Comparison of ENCODE assay signal across 21 cellular contexts in genomic region chr10:47294501-47294900, GRCh38. TPM values are rescaled to one million over a fixed set of nuclear protein-coding genes. Genes with fewer than 3 reads are reported as not detected.
A peak's percentile ranks its signal among the peaks of the same experiment; 100 is the strongest.
DNase-seq lines count a peak whose midpoint lies in the region; ATAC-seq and TF ChIP-seq lines count a peak whose summit lies in the region.
"Had no signal": no experiment of that assay in that cellular context is flagged by ENCODE, and none has a peak within 500 bp of the region (broad histone marks: within the 10 kb centered on the region; RNA-seq: fewer than 3 reads in every experiment).

No MANE protein-coding gene starts in this region.

- H3K4me3 ChIP-seq in right atrium auricular region: no peak overlapping the region
- H3K4me3 ChIP-seq in sigmoid colon: no peak overlapping the region
- no peak overlapping the region for H3K4me3 ChIP-seq in mucosa of descending colon

- H3K27ac ChIP-seq in right atrium auricular region (no peak overlapping the region), sigmoid colon (no peak overlapping the region)
- H3K27ac ChIP-seq: 22Rv1 had no signal

- TF ChIP-seq CTCF in right atrium auricular region (IDR thresholded peaks at IDR 0.05) (no peak), sigmoid colon (IDR thresholded peaks at IDR 0.05) (no peak), GM13976 (IDR thresholded peaks at IDR 0.05; ENCODE audit: borderline replicate concordance, control extremely low read depth, extremely low read depth, insufficient read depth, missing control alignments) (no peak), mucosa of descending colon (IDR thresholded peaks at IDR 0.05) (no peak)

- TF ChIP-seq EP300 in sigmoid colon (IDR thresholded peaks at IDR 0.05): no peak

- 90 to 91% methylated on average over 5 of the region's 5 CpGs for WGBS in sigmoid colon, 2 donors

- no peak for TF ChIP-seq POLR2A in sigmoid colon (IDR thresholded peaks at IDR 0.05)

- peaks cover 0 to 6% of the 10 kb centered on the region in 2 donors for H3K4me1 ChIP-seq in right atrium auricular region
- H3K4me1 ChIP-seq in sigmoid colon: peaks cover 0 to 1% (median 0%) of the 10 kb centered on the region in 4 donors
- H3K4me1 ChIP-seq in mucosa of descending colon (ENCODE audit: low read depth): no peaks in the 10 kb centered on the region

- H3K27me3 ChIP-seq in right atrium auricular region: no peaks in the 10 kb centered on the region
- peaks cover 0 to 2% (median 0%) of the 10 kb centered on the region in 3 donors for H3K27me3 ChIP-seq in sigmoid colon

- ATAC-seq in Right ventricle myocardium superior (ENCODE audit: poor library complexity) (no peak), mucosa of descending colon (no peak)
- ATAC-seq: CD8-positive, alpha-beta T cell; HepG2 had no signal

- no peaks in the 10 kb centered on the region for H3K36me3 ChIP-seq in right atrium auricular region
- no peaks in the 10 kb centered on the region for H3K36me3 ChIP-seq in sigmoid colon
- H3K36me3 ChIP-seq in mucosa of descending colon (ENCODE audit: low read depth): no peaks in the 10 kb centered on the region

- intact Hi-C loops in Right ventricle myocardium superior (cut with DNase I): no loop called here
- intact Hi-C loops in sigmoid colon (cut with DNase I): no loop called here
- intact Hi-C loops in mucosa of descending colon (cut with DNase I, micrococcal nuclease): no loop called here

- in situ Hi-C loops in GM13976 (cut with MboI; ENCODE audit: low sequenced_read_pairs, unreplicated experiment): no loop called here

- peak; percentile 1 for DNase-seq in activated CD4-positive, CD25-positive, alpha-beta regulatory T cell treated with anti-CD3 and anti-CD28 coated beads, Interleukin-2, amount 50 U/mL, for 72 hours
- no peak for DNase-seq in activated CD4-positive, CD25-positive, alpha-beta regulatory T cell (lab: John Stamatoyannopoulos, UW)
- DNase-seq in right atrium auricular region (ENCODE audit: low spot score) (peak; percentile 49), Right ventricle myocardium superior (no peak), sigmoid colon (peak; percentile 50), GM13976 (ENCODE audit: low spot score) (no peak), mucosa of descending colon (no peak), RKO (ENCODE audit: low spot score) (no peak)
- DNase-seq: COR-L47, DMS153, DMS79 treated with DMSO at 0.1 percent for 48 hours, EL, HCEC 1CT, HFFc6 had no signal

- H3K9me3 ChIP-seq in right atrium auricular region: no peaks in the 10 kb centered on the region
- H3K9me3 ChIP-seq in sigmoid colon: no peaks in the 10 kb centered on the region
- no peaks in the 10 kb centered on the region for H3K9me3 ChIP-seq in mucosa of descending colon

RNA-seq across cellular contexts. Expression of gene GDF10, which starts 5.5 kb away (rescaled TPM):
- 1 to 10 TPM in 1 of 2 donors, under 1 TPM in 1; 0.63 to 1.9 TPM for total RNA-seq in right atrium auricular region
- 0.11 TPM for total RNA-seq in Right ventricle myocardium superior
- 10 to 100 TPM in 1 of 4 donors, 1 to 10 TPM in 3; 3.8 to 11.9 (median 4.9) TPM for total RNA-seq in sigmoid colon
- under 1 TPM in 1 of 3 donors, not detected in 2; 0.67 TPM for polyA plus RNA-seq in sigmoid colon
- total RNA-seq in mucosa of descending colon: 1 to 10 TPM in 1 of 3 donors, under 1 TPM in 2; 0.14 to 3.2 (median 0.41) TPM
- total RNA-seq: HepG2, HFFc6 had no signal
- polyA plus RNA-seq: BJ, CD14-positive monocyte had no signal

RNA-seq across cellular contexts. Expression of gene GDF2, which starts 27.8 kb away (rescaled TPM):
- total RNA-seq in right atrium auricular region (under 1 TPM in 1 of 2 donors, not detected in 1; 0.16 TPM), Right ventricle myocardium superior (not detected), sigmoid colon (not detected), mucosa of descending colon (not detected)
- not detected for polyA plus RNA-seq in sigmoid colon
- total RNA-seq: A673; CD8-positive, alpha-beta T cell; H1; HepG2; HFFc6 had no signal
- polyA plus RNA-seq: BJ, CD14-positive monocyte, H1, HepG2 had no signal

RNA-seq across cellular contexts. Expression of gene RBP3, which starts 53.7 kb away (rescaled TPM):
- not detected for total RNA-seq in right atrium auricular region
- total RNA-seq in Right ventricle myocardium superior: not detected
- total RNA-seq in sigmoid colon: not detected
- not detected for polyA plus RNA-seq in sigmoid colon
- total RNA-seq in mucosa of descending colon: not detected
- total RNA-seq: A673; CD8-positive, alpha-beta T cell; H1; HepG2; HFFc6 had no signal
- polyA plus RNA-seq: BJ, CD14-positive monocyte, H1, HepG2 had no signal

Comparison
In these comparisons a context has a peak if more than half of its experiments do, and no peak if none do; other contexts are left out.
1. DNase-seq: peak in activated CD4-positive, CD25-positive, alpha-beta regulatory T cell treated with anti-CD3 and anti-CD28 coated beads, Interleukin-2, amount 50 U/mL, for 72 hours (single experiment), right atrium auricular region (single experiment) and sigmoid colon (single experiment); none in activated CD4-positive, CD25-positive, alpha-beta regulatory T cell (0 of 4), Right ventricle myocardium superior (single experiment), GM13976 (single experiment), mucosa of descending colon (0 of 3) and RKO (single experiment).